10 cellular contexts compared by ENCODE assay signal in genomic region chr9:128770286-128770685, GRCh38. TPM values are rescaled to one million over a fixed set of nuclear protein-coding genes. Genes with fewer than 3 reads are reported as not detected.
DNase-seq lines count a peak whose midpoint lies in the region; ATAC-seq, FAIRE-seq and TF ChIP-seq lines count a peak whose summit lies in the region.
"Had no signal": no experiment of that assay in that cellular context is flagged by ENCODE, and none has a peak within 500 bp of the region (broad histone marks: within the 10 kb centered on the region; RNA-seq: fewer than 3 reads in every experiment).

No MANE protein-coding gene starts in this region.

- BruUV-seq in K562 (replicated peaks; lab: Mats Ljungman, UMichigan) = no TSS peak

- H3K36me3 ChIP-seq in K562 (ENCODE audit: control insufficient read depth, insufficient read depth, low read length) (peaks cover 5% of the 10 kb centered on the region; the same call in 1 of the 3 replicates), mucosa of rectum (ENCODE audit: control insufficient read depth in 2 of 2, insufficient read depth in 2 of 2, low read length in 2 of 2) (peaks cover 3 to 10% of the 10 kb centered on the region in 2 donors)

- no peak for TF ChIP-seq RAD21 in K562 (CRISPR knock-in tag; conservative IDR thresholded peaks at IDR 0.05 in 1 of 2, IDR thresholded peaks at IDR 0.05 in 1 of 2)

- no peaks in the 10 kb centered on the region for H3K9me3 Mint-ChIP-seq in stimulated activated naive CD8-positive, alpha-beta T cell treated with anti-CD3 and anti-CD28 coated beads, Interleukin-15, Interleukin-2, amounts not matched to agents 100 ng/mL and 50 ng/mL, for 24 hours

- no peak for DNase-seq in stimulated activated naive CD8-positive, alpha-beta T cell treated with anti-CD3 and anti-CD28 coated beads, Interleukin-15, Interleukin-2, amounts not matched to agents 100 U/mL and 50 U/mL, for 24 hours
- DNase-seq in K562 (ENCODE audit: extremely low read depth in 1 of 4, low spot score in 3 of 4) = no peak
- no peak for DNase-seq in GF-D8 (lab: John Stamatoyannopoulos, UW)
- DNase-seq in LoVo (ENCODE audit: low spot score) = no peak
- DNase-seq: DMS 273 treated with DMSO at 0.1 percent for 48 hours, NCI-H2029 treated with DMSO at 0.1 percent for 48 hours had no signal

- 56% methylated on average over 4 of the region's 4 CpGs for WGBS in K562 (ENCODE audit: insufficient coverage, low coverage, missing lambda C conversion rate)

- peak overlapping the region; percentile 79 for H3K4me3 ChIP-seq in K562
- H3K4me3 ChIP-seq in mucosa of rectum (ENCODE audit: low read length in 2 of 2) = peak overlapping the region; percentile 91 to 97

- TF ChIP-seq CTCF in K562 (IDR thresholded peaks at IDR 0.05 in 2 of 3, conservative IDR thresholded peaks at IDR 0.05 in 1 of 3; ENCODE audit: insufficient read depth in 2 of 3, low read depth in 1 of 3, low read length in 3 of 3) = no peak

- no peak for TF ChIP-seq EP300 in K562 (IDR thresholded peaks at IDR 0.05; ENCODE audit: low read length)

- H3K27me3 ChIP-seq in K562 (ENCODE audit: control insufficient read depth in 2 of 2, insufficient read depth in 2 of 2, low read length in 2 of 2) (no peaks in the 10 kb centered on the region), mucosa of rectum (ENCODE audit: control insufficient read depth in 2 of 2, insufficient read depth in 2 of 2, low read length in 2 of 2) (no peaks in the 10 kb centered on the region)

- H3K9me3 ChIP-seq in K562 (replicated peaks; ENCODE audit: control insufficient read depth, insufficient read depth, low read depth, low read length) (no peaks in the 10 kb centered on the region), mucosa of rectum (ENCODE audit: control insufficient read depth in 2 of 2, low read length in 2 of 2) (no peaks in the 10 kb centered on the region)

- POLR2A ChIA-PET in K562 (lab: Yijun Ruan, JAX) = interaction anchor here (1.1 kb wide), 2 partner anchors 8 to 18 kb away, joined by 3 to 5 read pairs; no protein-coding TSS in a partner anchor

- intact Hi-C loops in K562 (cut with micrococcal nuclease) = no loop called here

- in situ Hi-C loops in K562 (cut with MboI) = no loop called here

- H3K79me2 ChIP-seq in K562 (ENCODE audit: control insufficient read depth, insufficient read depth, low read length) = peaks cover 21% of the 10 kb centered on the region

- no peak for FAIRE-seq in K562 (lab: Jason Lieb, UNC)

- H4K20me1 ChIP-seq in K562 (replicated peaks; ENCODE audit: control insufficient read depth, insufficient read depth, low read length) = no peaks in the 10 kb centered on the region

- H3K4me3 Mint-ChIP-seq in stimulated activated naive CD8-positive, alpha-beta T cell treated with anti-CD3 and anti-CD28 coated beads, Interleukin-15, Interleukin-2, amounts not matched to agents 100 ng/mL and 50 ng/mL, for 24 hours = peak overlapping the region; percentile 94

- peaks cover 22% of the 10 kb centered on the region for H3K4me1 Mint-ChIP-seq in stimulated activated naive CD8-positive, alpha-beta T cell treated with anti-CD3 and anti-CD28 coated beads, Interleukin-15, Interleukin-2, amounts not matched to agents 100 ng/mL and 50 ng/mL, for 24 hours (ENCODE audit: low read depth)

- H3K27ac Mint-ChIP-seq in stimulated activated naive CD8-positive, alpha-beta T cell treated with anti-CD3 and anti-CD28 coated beads, Interleukin-15, Interleukin-2, amounts not matched to agents 100 ng/mL and 50 ng/mL, for 24 hours = no peak overlapping the region

- H3K4me1 ChIP-seq in K562 (replicated peaks in 1 of 2; ENCODE audit: control insufficient read depth in 2 of 2, insufficient read depth in 2 of 2, low read length in 2 of 2) (peaks cover 13 to 16% of the 10 kb centered on the region in 2 experiments; a peak in 4 of 5 replicates), mucosa of rectum (ENCODE audit: control insufficient read depth in 2 of 2, insufficient read depth in 2 of 2, low read length in 2 of 2) (peaks cover 13 to 15% of the 10 kb centered on the region in 2 donors)

- no peaks in the 10 kb centered on the region for H3K9me1 ChIP-seq in K562 (ENCODE audit: control insufficient read depth, insufficient read depth, low read length)

- no peak for ATAC-seq in stimulated activated naive CD8-positive, alpha-beta T cell treated with anti-CD3 and anti-CD28 coated beads, Interleukin-15, Interleukin-2, amounts not matched to agents 100 U/mL and 50 U/mL, for 24 hours
- no peak for ATAC-seq in K562
- ATAC-seq in HG02840 (IDR thresholded peaks at IDR 0.05; ENCODE audit: low FRiP score, unreplicated experiment) = no peak
- no peak for ATAC-seq in HG02885 (IDR thresholded peaks at IDR 0.05; ENCODE audit: poor library complexity, unreplicated experiment)

- peak overlapping the region; percentile 95 for H3K4me2 ChIP-seq in K562 (ENCODE audit: insufficient read depth, low read length)

- no peak for TF ChIP-seq POLR2A in K562 (conservative IDR thresholded peaks at IDR 0.05)

- H2AFZ ChIP-seq in K562 (ENCODE audit: low read depth, low read length) = no peak overlapping the region

- CTCF ChIA-PET in K562 (lab: Yijun Ruan, JAX; ENCODE audit: low intra/inter-chr PET ratio) = no interaction called here

- peak overlapping the region; percentile 88; the same call in 1 of the 3 replicates for H3K27ac ChIP-seq in K562 (ENCODE audit: extremely low read depth, low read depth, low read length)
- peak overlapping the region; percentile 97 to 98 for H3K27ac ChIP-seq in mucosa of rectum (ENCODE audit: low read depth in 2 of 2, low read length in 2 of 2)

- H3K27me3 Mint-ChIP-seq in stimulated activated naive CD8-positive, alpha-beta T cell treated with anti-CD3 and anti-CD28 coated beads, Interleukin-15, Interleukin-2, amounts not matched to agents 100 ng/mL and 50 ng/mL, for 24 hours = no peaks in the 10 kb centered on the region

- peak overlapping the region; percentile 19 to 89; a peak in 3 of 4 replicates for H3K9ac ChIP-seq in K562 (ENCODE audit: insufficient read depth in 1 of 2, low read depth in 2 of 2, low read length in 2 of 2)
- peak overlapping the region; percentile 99 for H3K9ac ChIP-seq in mucosa of rectum (ENCODE audit: low read depth in 1 of 2, low read length in 2 of 2)

- H3K36me3 Mint-ChIP-seq in stimulated activated naive CD8-positive, alpha-beta T cell treated with anti-CD3 and anti-CD28 coated beads, Interleukin-15, Interleukin-2, amounts not matched to agents 100 ng/mL and 50 ng/mL, for 24 hours (ENCODE audit: low read depth) = peaks cover 4% of the 10 kb centered on the region

RNA-seq across cellular contexts. Expression of gene ZER1, which starts 1.4 kb away (rescaled TPM):
- 19.8 and 57.5 TPM in 2 replicates for total RNA-seq in K562 (2011; cell fraction: chromatin; rRNA removed; ENCODE audit: low replicate concordance)
- 14.3 and 15.0 TPM in 2 replicates for total RNA-seq in K562 (2011; cell fraction: nucleolus; rRNA removed)
- total RNA-seq in K562 (2011; cell fraction: nucleoplasm; rRNA removed) = 15.9 and 22.8 TPM in 2 replicates
- total RNA-seq in K562 (2014; rRNA removed) = 6.8 and 8.4 TPM in 2 replicates
- 2.0 and 2.3 TPM in 2 replicates for total RNA-seq in K562 (2014; rRNA removed; fragmentation: Illumina TruSeq; extraction: Trizol)
- 3.8 and 4.0 TPM in 2 replicates for total RNA-seq in K562 (2015; rRNA removed; fragmentation: Illumina TruSeq; extraction: Trizol)
- total RNA-seq in K562 (2021) = 9.7 and 10.1 TPM in 2 replicates
- polyA plus RNA-seq in K562 (2011; rRNA removed) = 6.5 and 14.3 TPM in 2 replicates
- 19.3 and 30.6 TPM in 2 replicates for polyA plus RNA-seq in K562 (2011; cell fraction: cytosol; rRNA removed)
- 21.7 and 29.5 TPM in 2 replicates for polyA plus RNA-seq in K562 (2011; cell fraction: nucleus; rRNA removed)
- polyA plus RNA-seq in K562 (2012) = 8.3 and 21.2 TPM in 2 replicates
- 6.2 and 8.6 TPM in 2 replicates for polyA plus RNA-seq in K562 (2014; fragmentation: Illumina TruSeq; extraction: Trizol)
- under 1 TPM; 0.07 to 0.22 TPM for polyA plus RNA-seq in K562 (2014; fragmentation: Nextera tagmentation; extraction: Ambion mirVana)
- 7.1 and 10.7 TPM in 2 replicates for polyA plus RNA-seq in K562 (2014; rRNA removed)
- polyA minus RNA-seq in K562 (2011; rRNA and poly(A)+ RNA removed) = 5.8 and 6.2 TPM in 2 replicates
- 8.0 and 10.1 TPM in 2 replicates for polyA minus RNA-seq in K562 (2011; cell fraction: cytosol; rRNA and poly(A)+ RNA removed)
- 6.7 and 9.1 TPM in 2 replicates for polyA minus RNA-seq in K562 (2011; cell fraction: nucleus; rRNA and poly(A)+ RNA removed)

RNA-seq across cellular contexts. Expression of gene TBC1D13, which starts 16.8 kb away (rescaled TPM):
- 18.2 and 40.1 TPM in 2 replicates for total RNA-seq in K562 (2011; cell fraction: chromatin; rRNA removed; ENCODE audit: low replicate concordance)
- 20.8 and 24.3 TPM in 2 replicates for total RNA-seq in K562 (2011; cell fraction: nucleolus; rRNA removed)
- 19.8 and 21.3 TPM in 2 replicates for total RNA-seq in K562 (2011; cell fraction: nucleoplasm; rRNA removed)
- total RNA-seq in K562 (2014; rRNA removed) = 9.9 and 16.6 TPM in 2 replicates
- total RNA-seq in K562 (2014; rRNA removed; fragmentation: Illumina TruSeq; extraction: Trizol) = 8.0 and 10.5 TPM in 2 replicates
- 11.4 TPM in 2 replicates for total RNA-seq in K562 (2015; rRNA removed; fragmentation: Illumina TruSeq; extraction: Trizol)
- total RNA-seq in K562 (2021) = 24.4 and 27.5 TPM in 2 replicates
- polyA plus RNA-seq in K562 (2011; rRNA removed) = 21.7 and 24.9 TPM in 2 replicates
- polyA plus RNA-seq in K562 (2011; cell fraction: cytosol; rRNA removed) = 22.3 and 28.3 TPM in 2 replicates
- polyA plus RNA-seq in K562 (2011; cell fraction: nucleus; rRNA removed) = 27.4 and 32.4 TPM in 2 replicates
- 22.9 and 34.5 TPM in 2 replicates for polyA plus RNA-seq in K562 (2012)
- 28.7 and 30.5 TPM in 2 replicates for polyA plus RNA-seq in K562 (2014; fragmentation: Illumina TruSeq; extraction: Trizol)
- polyA plus RNA-seq in K562 (2014; fragmentation: Nextera tagmentation; extraction: Ambion mirVana) = 1 to 10 TPM; 2.3 to 3.0 TPM
- 14.3 and 18.6 TPM in 2 replicates for polyA plus RNA-seq in K562 (2014; rRNA removed)
- polyA minus RNA-seq in K562 (2011; rRNA and poly(A)+ RNA removed) = 15.3 and 16.0 TPM in 2 replicates
- polyA minus RNA-seq in K562 (2011; cell fraction: cytosol; rRNA and poly(A)+ RNA removed) = 6.4 and 6.9 TPM in 2 replicates
- 7.1 and 10.0 TPM in 2 replicates for polyA minus RNA-seq in K562 (2011; cell fraction: nucleus; rRNA and poly(A)+ RNA removed)

RNA-seq across cellular contexts. Expression of gene ZDHHC12, which starts 46.4 kb away (rescaled TPM):
- 7.1 and 18.4 TPM in 2 replicates for total RNA-seq in K562 (2011; cell fraction: chromatin; rRNA removed; ENCODE audit: low replicate concordance)
- total RNA-seq in K562 (2011; cell fraction: nucleolus; rRNA removed) = 35.0 and 36.5 TPM in 2 replicates
- total RNA-seq in K562 (2011; cell fraction: nucleoplasm; rRNA removed) = 22.9 and 31.1 TPM in 2 replicates
- 38.0 and 57.7 TPM in 2 replicates for total RNA-seq in K562 (2014; rRNA removed)
- 1.1 and 1.9 TPM in 2 replicates for total RNA-seq in K562 (2014; rRNA removed; fragmentation: Illumina TruSeq; extraction: Trizol)
- 18.7 and 19.1 TPM in 2 replicates for total RNA-seq in K562 (2015; rRNA removed; fragmentation: Illumina TruSeq; extraction: Trizol)
- total RNA-seq in K562 (2021) = 28.7 and 30.3 TPM in 2 replicates
- polyA plus RNA-seq in K562 (2011; rRNA removed) = 13.8 and 24.8 TPM in 2 replicates
- 30.4 and 84.8 TPM in 2 replicates for polyA plus RNA-seq in K562 (2011; cell fraction: cytosol; rRNA removed)
- polyA plus RNA-seq in K562 (2011; cell fraction: nucleus; rRNA removed) = 32.5 and 45.8 TPM in 2 replicates
- 31.0 and 52.7 TPM in 2 replicates for polyA plus RNA-seq in K562 (2012)
- polyA plus RNA-seq in K562 (2014; fragmentation: Illumina TruSeq; extraction: Trizol) = 6.8 and 27.8 TPM in 2 replicates
- polyA plus RNA-seq in K562 (2014; fragmentation: Nextera tagmentation; extraction: Ambion mirVana) = 1 to 10 TPM in 1 of 2 experiments, under 1 TPM in 1; 0.21 to 4.3 TPM
- polyA plus RNA-seq in K562 (2014; rRNA removed) = 31.7 TPM in 2 replicates
- polyA minus RNA-seq in K562 (2011; rRNA and poly(A)+ RNA removed) = 3.4 and 6.5 TPM in 2 replicates
- polyA minus RNA-seq in K562 (2011; cell fraction: cytosol; rRNA and poly(A)+ RNA removed) = 21.7 and 30.2 TPM in 2 replicates
- 5.8 and 6.1 TPM in 2 replicates for polyA minus RNA-seq in K562 (2011; cell fraction: nucleus; rRNA and poly(A)+ RNA removed)

RNA-seq across cellular contexts. Expression of gene ENDOG, which starts 48.0 kb away (rescaled TPM):
- total RNA-seq in K562 (2011; cell fraction: chromatin; rRNA removed; ENCODE audit: low replicate concordance) = 4.9 and 20.6 TPM in 2 replicates
- total RNA-seq in K562 (2011; cell fraction: nucleolus; rRNA removed) = 39.7 and 40.4 TPM in 2 replicates
- total RNA-seq in K562 (2011; cell fraction: nucleoplasm; rRNA removed) = 11.4 and 14.2 TPM in 2 replicates
- total RNA-seq in K562 (2014; rRNA removed) (91.0 and 99.6 TPM in 2 replicates), K562 (2014; rRNA removed; fragmentation: Illumina TruSeq; extraction: Trizol) (6.3 and 8.8 TPM in 2 replicates), K562 (2015; rRNA removed; fragmentation: Illumina TruSeq; extraction: Trizol) (25.5 and 26.3 TPM in 2 replicates), K562 (2021) (83.2 and 84.9 TPM in 2 replicates)
- polyA plus RNA-seq in K562 (2011; rRNA removed) (30.0 and 42.1 TPM in 2 replicates), K562 (2014; fragmentation: Illumina TruSeq; extraction: Trizol) (8.7 and 16.3 TPM in 2 replicates), K562 (2014; fragmentation: Nextera tagmentation; extraction: Ambion mirVana) (1 to 10 TPM; 1.2 to 3.8 TPM), K562 (2014; rRNA removed) (77.2 and 80.2 TPM in 2 replicates)
- polyA plus RNA-seq in K562 (2011; cell fraction: cytosol; rRNA removed) = 52.4 and 156 TPM in 2 replicates
- 58.2 and 77.0 TPM in 2 replicates for polyA plus RNA-seq in K562 (2011; cell fraction: nucleus; rRNA removed)
- 34.3 and 45.7 TPM in 2 replicates for polyA plus RNA-seq in K562 (2012)
- polyA minus RNA-seq in K562 (2011; rRNA and poly(A)+ RNA removed) = 10.2 and 12.4 TPM in 2 replicates
- polyA minus RNA-seq in K562 (2011; cell fraction: cytosol; rRNA and poly(A)+ RNA removed) = 23.4 and 24.1 TPM in 2 replicates
- polyA minus RNA-seq in K562 (2011; cell fraction: nucleus; rRNA and poly(A)+ RNA removed) = 16.2 and 20.6 TPM in 2 replicates

RNA-seq across cellular contexts. Expression of gene SPOUT1, which starts 59.3 kb away (rescaled TPM):
- total RNA-seq in K562 (2011; cell fraction: chromatin; rRNA removed; ENCODE audit: low replicate concordance) = 36.0 and 123 TPM in 2 replicates
- 67.4 and 74.2 TPM in 2 replicates for total RNA-seq in K562 (2011; cell fraction: nucleolus; rRNA removed)
- 36.3 and 47.1 TPM in 2 replicates for total RNA-seq in K562 (2011; cell fraction: nucleoplasm; rRNA removed)
- total RNA-seq in K562 (2014; rRNA removed) (42.9 and 51.1 TPM in 2 replicates), K562 (2014; rRNA removed; fragmentation: Illumina TruSeq; extraction: Trizol) (12.1 and 20.6 TPM in 2 replicates), K562 (2015; rRNA removed; fragmentation: Illumina TruSeq; extraction: Trizol) (29.5 and 33.6 TPM in 2 replicates), K562 (2021) (121 and 133 TPM in 2 replicates)
- polyA plus RNA-seq in K562 (2011; rRNA removed) (50.5 and 79.2 TPM in 2 replicates), K562 (2014; fragmentation: Illumina TruSeq; extraction: Trizol) (37.4 and 49.5 TPM in 2 replicates), K562 (2014; fragmentation: Nextera tagmentation; extraction: Ambion mirVana) (10 to 100 TPM; 10.6 to 13.2 TPM), K562 (2014; rRNA removed) (45.2 and 71.9 TPM in 2 replicates)
- polyA plus RNA-seq in K562 (2011; cell fraction: cytosol; rRNA removed) = 59.3 and 94.1 TPM in 2 replicates
- polyA plus RNA-seq in K562 (2011; cell fraction: nucleus; rRNA removed) = 201 and 270 TPM in 2 replicates
- polyA plus RNA-seq in K562 (2012) = 54.2 and 74.3 TPM in 2 replicates
- 20.6 and 27.5 TPM in 2 replicates for polyA minus RNA-seq in K562 (2011; rRNA and poly(A)+ RNA removed)
- polyA minus RNA-seq in K562 (2011; cell fraction: cytosol; rRNA and poly(A)+ RNA removed) = 24.1 and 29.0 TPM in 2 replicates
- 23.0 and 42.3 TPM in 2 replicates for polyA minus RNA-seq in K562 (2011; cell fraction: nucleus; rRNA and poly(A)+ RNA removed)
